Comparison of ENCODE assay signal across 22 cellular contexts in the genomic region with DNA sequence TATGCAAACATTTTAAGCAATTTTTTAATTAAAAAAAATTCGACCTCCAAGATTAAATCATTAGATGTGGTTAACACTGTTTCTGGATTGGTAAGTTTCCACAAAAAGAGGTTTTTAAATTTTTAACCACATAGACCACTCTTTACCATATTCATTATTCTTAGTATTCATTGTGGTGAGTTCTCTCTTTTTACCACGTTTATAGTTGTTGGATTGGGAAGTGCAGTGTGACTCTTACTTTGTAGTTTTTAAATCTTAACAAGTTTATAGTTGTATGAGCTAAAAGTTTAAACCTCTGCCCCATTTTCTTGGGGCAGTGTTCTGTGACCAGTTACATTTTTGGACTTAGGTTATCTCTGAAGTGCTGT. TPM values are rescaled to one million over a fixed set of nuclear protein-coding genes. Genes with fewer than 3 reads are reported as not detected.
DNase-seq lines count a peak whose midpoint lies in the region; ATAC-seq and TF ChIP-seq lines count a peak whose summit lies in the region.
"Had no signal": no experiment of that assay in that cellular context is flagged by ENCODE, and none has a peak within 500 bp of the region (broad histone marks: within the 10 kb centered on the region; RNA-seq: fewer than 3 reads in every experiment).

No MANE protein-coding gene starts in this region.

- peak overlapping the region; percentile 66 for H3K4me3 Mint-ChIP-seq in stimulated activated naive CD8-positive, alpha-beta T cell treated with anti-CD3 and anti-CD28 coated beads, Interleukin-15, Interleukin-2, amounts not matched to agents 100 ng/mL and 50 ng/mL, for 24 hours
- H3K4me3 Mint-ChIP-seq in activated naive CD8-positive, alpha-beta T cell treated with anti-CD3 and anti-CD28 coated beads for 36 hours: no peak overlapping the region
- H3K4me3 Mint-ChIP-seq in natural killer cell: peak overlapping the region; percentile 35
- H3K4me3 Mint-ChIP-seq: T-helper 1 cell treated with Interleukin-12 subunit alpha and Interleukin-12 subunit beta and Interleukin-4 antibody, amounts not matched to agents 30 μg/mL and 1 μg/mL, for 36 hours had no signal

- peak overlapping the region; percentile 54 for H3K27ac Mint-ChIP-seq in stimulated activated naive CD8-positive, alpha-beta T cell treated with anti-CD3 and anti-CD28 coated beads, Interleukin-15, Interleukin-2, amounts not matched to agents 100 ng/mL and 50 ng/mL, for 24 hours
- peak overlapping the region; percentile 48 for H3K27ac Mint-ChIP-seq in activated naive CD8-positive, alpha-beta T cell treated with anti-CD3 and anti-CD28 coated beads for 36 hours
- peak overlapping the region; percentile 46 to 49 for H3K27ac Mint-ChIP-seq in natural killer cell
- H3K27ac Mint-ChIP-seq: T-helper 1 cell treated with Interleukin-12 subunit alpha and Interleukin-12 subunit beta and Interleukin-4 antibody, amounts not matched to agents 30 μg/mL and 1 μg/mL, for 36 hours had no signal

- no peaks in the 10 kb centered on the region for H3K27me3 Mint-ChIP-seq in stimulated activated naive CD8-positive, alpha-beta T cell treated with anti-CD3 and anti-CD28 coated beads, Interleukin-15, Interleukin-2, amounts not matched to agents 100 ng/mL and 50 ng/mL, for 24 hours
- no peaks in the 10 kb centered on the region for H3K27me3 Mint-ChIP-seq in activated naive CD8-positive, alpha-beta T cell treated with anti-CD3 and anti-CD28 coated beads for 36 hours
- no peaks in the 10 kb centered on the region for H3K27me3 Mint-ChIP-seq in natural killer cell (ENCODE audit: low read depth in 2 of 2)
- H3K27me3 Mint-ChIP-seq: naive thymus-derived CD8-positive, alpha-beta T cell had no signal

- intact Hi-C loops in natural killer cell (cut with micrococcal nuclease): no loop called here

- no peak for TF ChIP-seq CTCF in natural killer cell (IDR thresholded peaks at IDR 0.05)

- H3K36me3 Mint-ChIP-seq in stimulated activated naive CD8-positive, alpha-beta T cell treated with anti-CD3 and anti-CD28 coated beads, Interleukin-15, Interleukin-2, amounts not matched to agents 100 ng/mL and 50 ng/mL, for 24 hours (ENCODE audit: low read depth): peaks cover 81% of the 10 kb centered on the region
- peaks cover 67% of the 10 kb centered on the region for H3K36me3 Mint-ChIP-seq in activated naive CD8-positive, alpha-beta T cell treated with anti-CD3 and anti-CD28 coated beads for 36 hours
- H3K36me3 Mint-ChIP-seq in natural killer cell: no peaks in the 10 kb centered on the region

- ATAC-seq in stimulated activated naive CD8-positive, alpha-beta T cell treated with anti-CD3 and anti-CD28 coated beads, Interleukin-15, Interleukin-2, amounts not matched to agents 100 U/mL and 50 U/mL, for 24 hours: no peak
- ATAC-seq in natural killer cell: no peak
- ATAC-seq: HCT116; naive thymus-derived CD8-positive, alpha-beta T cell had no signal

- peaks cover 58% of the 10 kb centered on the region for H3K4me1 Mint-ChIP-seq in stimulated activated naive CD8-positive, alpha-beta T cell treated with anti-CD3 and anti-CD28 coated beads, Interleukin-15, Interleukin-2, amounts not matched to agents 100 ng/mL and 50 ng/mL, for 24 hours (ENCODE audit: low read depth)
- H3K4me1 Mint-ChIP-seq in activated naive CD8-positive, alpha-beta T cell treated with anti-CD3 and anti-CD28 coated beads for 36 hours: peaks cover 43% of the 10 kb centered on the region
- peaks cover 27 to 31% of the 10 kb centered on the region in 2 donors for H3K4me1 Mint-ChIP-seq in natural killer cell

- no peaks in the 10 kb centered on the region for H3K9me3 Mint-ChIP-seq in stimulated activated naive CD8-positive, alpha-beta T cell treated with anti-CD3 and anti-CD28 coated beads, Interleukin-15, Interleukin-2, amounts not matched to agents 100 ng/mL and 50 ng/mL, for 24 hours
- no peaks in the 10 kb centered on the region for H3K9me3 Mint-ChIP-seq in activated naive CD8-positive, alpha-beta T cell treated with anti-CD3 and anti-CD28 coated beads for 36 hours
- H3K9me3 Mint-ChIP-seq in natural killer cell: no peaks in the 10 kb centered on the region
- H3K9me3 Mint-ChIP-seq: naive thymus-derived CD8-positive, alpha-beta T cell; T-helper 1 cell treated with Interleukin-12 subunit alpha and Interleukin-12 subunit beta and Interleukin-4 antibody, amounts not matched to agents 30 μg/mL and 1 μg/mL, for 36 hours had no signal

- DNase-seq in stimulated activated naive CD8-positive, alpha-beta T cell treated with anti-CD3 and anti-CD28 coated beads, Interleukin-15, Interleukin-2, amounts not matched to agents 100 U/mL and 50 U/mL, for 24 hours: no peak
- no peak for DNase-seq in activated naive CD8-positive, alpha-beta T cell treated with anti-CD3 and anti-CD28 coated beads for 36 hours
- DNase-seq in natural killer cell (no peak), activated gamma-delta T cell (lab: John Stamatoyannopoulos, UW) (no peak), NCI-H2107 treated with DMSO at 0.1 percent for 48 hours (lab: John Stamatoyannopoulos, UW; ENCODE audit: unreplicated experiment) (no peak)
- no peak for DNase-seq in central memory CD4-positive, alpha-beta T cell
- DNase-seq: activated naive CD4-positive, alpha-beta T cell treated with anti-CD3 and anti-CD28 coated beads, Interleukin-2, amount 50 U/mL, for 16 hours; activated T-cell treated with anti-CD3 and anti-CD28 coated beads, Interleukin-2, amount 50 U/mL, for 48 hours; DND-41; dorsolateral prefrontal cortex; islet precursor cell; MG63; naive thymus-derived CD8-positive, alpha-beta T cell; NCI-H2029 treated with DMSO at 0.1 percent for 48 hours; NCI-H226; NCI-H748 treated with DMSO at 0.1 percent for 48 hours; ovary; retina; spleen had no signal

RNA-seq across cellular contexts. Expression of gene ATP2A2, which starts 8.6 kb away (rescaled TPM):
- 100 to 1,000 TPM; 148 to 151 TPM for total RNA-seq in activated naive CD8-positive, alpha-beta T cell treated with anti-CD3 and anti-CD28 coated beads for 36 hours
- total RNA-seq in natural killer cell: 100 to 1,000 TPM; 118 to 140 (median 123) TPM
